3 cellular contexts compared by ENCODE assay signal in the genomic region with DNA sequence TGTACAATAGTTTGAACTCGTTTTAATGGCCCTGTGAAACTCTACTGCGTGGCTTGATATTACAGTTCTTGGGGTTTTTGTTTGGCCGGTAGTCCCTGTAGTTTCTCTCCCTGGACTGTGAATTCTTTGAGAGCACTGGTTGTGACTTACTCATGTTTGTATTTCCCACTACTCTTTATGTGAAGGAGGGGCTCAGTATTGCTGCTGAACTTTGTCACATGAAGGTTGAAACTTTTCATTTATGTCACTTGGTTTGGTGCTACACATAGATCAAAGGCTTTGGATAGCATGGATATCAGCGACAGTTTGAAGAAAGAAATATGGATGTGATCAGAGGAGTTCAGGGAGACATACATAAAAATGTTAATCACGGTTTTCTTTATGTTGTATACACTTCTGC.
TF ChIP-seq lines count a peak whose summit lies in the region.

No MANE protein-coding gene starts in this region.

TF ChIP-seq in SK-N-SH, 30 proteins besides CTCF, POLR2A, EP300 and RAD21:
- TF ChIP-seq YY1 (IDR thresholded peaks at IDR 0.05; ENCODE audit: low read depth) = no peak
- no peak for TF ChIP-seq RCOR1 (IDR thresholded peaks at IDR 0.05; ENCODE audit: low read length)
- TF ChIP-seq RXRA (IDR thresholded peaks at IDR 0.05; ENCODE audit: borderline replicate concordance, low read depth) = no peak
- TF ChIP-seq TEAD4 (IDR thresholded peaks at IDR 0.05; ENCODE audit: borderline replicate concordance, insufficient read depth) = no peak
- TF ChIP-seq FOSL2 (IDR thresholded peaks at IDR 0.05; ENCODE audit: borderline replicate concordance, low read depth) = no peak

TF ChIP-seq in SK-N-SH treated with all-trans-retinoic acid at 6 μM for 48 hours, 23 proteins besides CTCF, POLR2A, EP300 and RAD21:
- no peak for TF ChIP-seq ZFP3 (CRISPR knock-in tag; IDR thresholded peaks at IDR 0.05)
- TF ChIP-seq BACH2 (CRISPR knock-in tag; IDR thresholded peaks at IDR 0.05; ENCODE audit: borderline replicate concordance) = no peak
- no peak for TF ChIP-seq GLIS3 (CRISPR knock-in tag; IDR thresholded peaks at IDR 0.05)
- TF ChIP-seq ZNF70 (CRISPR knock-in tag; IDR thresholded peaks at IDR 0.05) = no peak
- TF ChIP-seq OSR1 (CRISPR knock-in tag; IDR thresholded peaks at IDR 0.05) = no peak
- no peak for TF ChIP-seq TOX (CRISPR knock-in tag; IDR thresholded peaks at IDR 0.05; ENCODE audit: borderline replicate concordance)
- TF ChIP-seq CSRNP3 (CRISPR knock-in tag; IDR thresholded peaks at IDR 0.05) = no peak
- TF ChIP-seq, protein P1, sequence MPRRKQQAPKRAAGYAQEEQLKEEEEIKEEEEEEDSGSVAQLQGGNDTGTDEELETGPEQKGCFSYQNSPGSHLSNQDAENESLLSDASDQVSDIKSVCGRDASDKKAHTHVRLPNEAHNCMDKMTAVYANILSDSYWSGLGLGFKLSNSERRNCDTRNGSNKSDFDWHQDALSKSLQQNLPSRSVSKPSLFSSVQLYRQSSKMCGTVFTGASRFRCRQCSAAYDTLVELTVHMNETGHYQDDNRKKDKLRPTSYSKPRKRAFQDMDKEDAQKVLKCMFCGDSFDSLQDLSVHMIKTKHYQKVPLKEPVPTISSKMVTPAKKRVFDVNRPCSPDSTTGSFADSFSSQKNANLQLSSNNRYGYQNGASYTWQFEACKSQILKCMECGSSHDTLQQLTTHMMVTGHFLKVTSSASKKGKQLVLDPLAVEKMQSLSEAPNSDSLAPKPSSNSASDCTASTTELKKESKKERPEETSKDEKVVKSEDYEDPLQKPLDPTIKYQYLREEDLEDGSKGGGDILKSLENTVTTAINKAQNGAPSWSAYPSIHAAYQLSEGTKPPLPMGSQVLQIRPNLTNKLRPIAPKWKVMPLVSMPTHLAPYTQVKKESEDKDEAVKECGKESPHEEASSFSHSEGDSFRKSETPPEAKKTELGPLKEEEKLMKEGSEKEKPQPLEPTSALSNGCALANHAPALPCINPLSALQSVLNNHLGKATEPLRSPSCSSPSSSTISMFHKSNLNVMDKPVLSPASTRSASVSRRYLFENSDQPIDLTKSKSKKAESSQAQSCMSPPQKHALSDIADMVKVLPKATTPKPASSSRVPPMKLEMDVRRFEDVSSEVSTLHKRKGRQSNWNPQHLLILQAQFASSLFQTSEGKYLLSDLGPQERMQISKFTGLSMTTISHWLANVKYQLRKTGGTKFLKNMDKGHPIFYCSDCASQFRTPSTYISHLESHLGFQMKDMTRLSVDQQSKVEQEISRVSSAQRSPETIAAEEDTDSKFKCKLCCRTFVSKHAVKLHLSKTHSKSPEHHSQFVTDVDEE (CRISPR knock-in tag; IDR thresholded peaks at IDR 0.05) = no peak
- no peak for TF ChIP-seq POU6F1 (CRISPR knock-in tag; IDR thresholded peaks at IDR 0.05; ENCODE audit: borderline replicate concordance, low read depth)
- no peak for TF ChIP-seq ZFP30 (CRISPR knock-in tag; IDR thresholded peaks at IDR 0.05)
- no peak for TF ChIP-seq ISL1 (CRISPR knock-in tag; IDR thresholded peaks at IDR 0.05)
- TF ChIP-seq RARB (CRISPR knock-in tag; IDR thresholded peaks at IDR 0.05) = no peak
- no peak for TF ChIP-seq TCF4 (CRISPR knock-in tag; IDR thresholded peaks at IDR 0.05; ENCODE audit: borderline replicate concordance)
- TF ChIP-seq ZC3H10 (CRISPR knock-in tag; IDR thresholded peaks at IDR 0.05) = no peak
- no peak for TF ChIP-seq ZNF565 (CRISPR knock-in tag; conservative IDR thresholded peaks at IDR 0.05; ENCODE audit: low read depth)

TF ChIP-seq in H1, 55 proteins besides CTCF, POLR2A, EP300 and RAD21:
- TF ChIP-seq RBBP5 (IDR thresholded peaks at IDR 0.05; ENCODE audit: borderline replicate concordance, low read depth, low read length) = no peak
- TF ChIP-seq TCF12 (IDR thresholded peaks at IDR 0.05; ENCODE audit: low read depth, low read length) = no peak
- no peak for TF ChIP-seq HDAC2 (IDR thresholded peaks at IDR 0.05; ENCODE audit: borderline replicate concordance in 1 of 2, low read depth in 2 of 2, low read length in 2 of 2)
- TF ChIP-seq ZNF274 (IDR thresholded peaks at IDR 0.05; ENCODE audit: borderline replicate concordance, extremely low read depth, low read length) = no peak
- TF ChIP-seq ASH2L (IDR thresholded peaks at IDR 0.05; ENCODE audit: low read length) = no peak
- TF ChIP-seq, protein P2, sequence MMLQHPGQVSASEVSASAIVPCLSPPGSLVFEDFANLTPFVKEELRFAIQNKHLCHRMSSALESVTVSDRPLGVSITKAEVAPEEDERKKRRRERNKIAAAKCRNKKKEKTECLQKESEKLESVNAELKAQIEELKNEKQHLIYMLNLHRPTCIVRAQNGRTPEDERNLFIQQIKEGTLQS (IDR thresholded peaks at IDR 0.05; ENCODE audit: insufficient read depth, low read depth, low read length) = no peak
- TF ChIP-seq TBP (IDR thresholded peaks at IDR 0.05; ENCODE audit: low read depth, low read length) = no peak
- no peak for TF ChIP-seq YY1 (IDR thresholded peaks at IDR 0.05; ENCODE audit: low read depth, low read length)
- TF ChIP-seq RNF2 (IDR thresholded peaks at IDR 0.05; ENCODE audit: borderline replicate concordance, low read depth, low read length, missing control alignments, poor library complexity, severe bottlenecking) = no peak
- no peak for TF ChIP-seq FOSL1 (IDR thresholded peaks at IDR 0.05; ENCODE audit: insufficient read depth, low read depth, low read length)
- TF ChIP-seq, protein P3, sequence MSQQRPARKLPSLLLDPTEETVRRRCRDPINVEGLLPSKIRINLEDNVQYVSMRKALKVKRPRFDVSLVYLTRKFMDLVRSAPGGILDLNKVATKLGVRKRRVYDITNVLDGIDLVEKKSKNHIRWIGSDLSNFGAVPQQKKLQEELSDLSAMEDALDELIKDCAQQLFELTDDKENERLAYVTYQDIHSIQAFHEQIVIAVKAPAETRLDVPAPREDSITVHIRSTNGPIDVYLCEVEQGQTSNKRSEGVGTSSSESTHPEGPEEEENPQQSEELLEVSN (IDR thresholded peaks at IDR 0.05) = no peak
- TF ChIP-seq MAX (IDR thresholded peaks at IDR 0.05) = no peak
